In genomic region chr10:124476043-124476725, GRCh38 we compare ENCODE assay signal across 23 cellular contexts. TPM values are rescaled to one million over a fixed set of nuclear protein-coding genes. Genes with fewer than 3 reads are reported as not detected.
"Had no signal": no experiment of that assay in that cellular context is flagged by ENCODE, and none has a peak within 500 bp of the region (broad histone marks: within the 10 kb centered on the region; RNA-seq: fewer than 3 reads in every experiment).

No MANE protein-coding gene starts in this region.

- H3K27me3 Mint-ChIP-seq: activated naive CD8-positive, alpha-beta T cell treated with anti-CD3 and anti-CD28 coated beads, Interleukin-2, amount 50 U/mL, for 24 hours; activated T-helper 17 cell treated with anti-CD3 and anti-CD28 coated beads, Interleukin-2, amount 50 U/mL, for 72 hours had no signal

- ATAC-seq: activated naive CD8-positive, alpha-beta T cell treated with anti-CD3 and anti-CD28 coated beads, Interleukin-2, amount 50 U/mL, for 24 hours; activated T-helper 17 cell treated with anti-CD3 and anti-CD28 coated beads, Interleukin-2, amount 50 U/mL, for 72 hours; left ventricle myocardium superior; psoas muscle had no signal

- FAIRE-seq: islet of Langerhans had no signal

- H3K36me3 ChIP-seq: breast epithelium, heart right ventricle, sigmoid colon, tibial artery had no signal

- H3K4me3 ChIP-seq: breast epithelium, heart right ventricle, psoas muscle, sigmoid colon, tibial artery had no signal

- H3K9me3 ChIP-seq: breast epithelium, heart right ventricle, psoas muscle, sigmoid colon, tibial artery had no signal

- H3K27ac ChIP-seq: breast epithelium, heart right ventricle, psoas muscle, sigmoid colon, tibial artery had no signal

- H3K9me3 Mint-ChIP-seq: activated naive CD4-positive, alpha-beta T cell treated with anti-CD3 and anti-CD28 coated beads for 36 hours; activated naive CD8-positive, alpha-beta T cell treated with anti-CD3 and anti-CD28 coated beads, Interleukin-2, amount 50 U/mL, for 24 hours; activated T-helper 17 cell treated with anti-CD3 and anti-CD28 coated beads, Interleukin-2, amount 50 U/mL, for 72 hours; nephron progenitor cell had no signal

- H3K27me3 ChIP-seq: breast epithelium, heart right ventricle, sigmoid colon, tibial artery had no signal

- H3K4me1 Mint-ChIP-seq: activated T-helper 17 cell treated with anti-CD3 and anti-CD28 coated beads, Interleukin-2, amount 50 U/mL, for 72 hours had no signal

- DNase-seq: activated CD4-positive, alpha-beta T cell treated with anti-CD3 and anti-CD28 coated beads for 1 hour; activated CD4-positive, alpha-beta T cell treated with anti-CD3 and anti-CD28 coated beads, Interleukin-2, amount 50 U/mL, for 4 hours; activated naive CD4-positive, alpha-beta T cell treated with anti-CD3 and anti-CD28 coated beads for 36 hours; activated naive CD8-positive, alpha-beta T cell treated with anti-CD3 and anti-CD28 coated beads, Interleukin-2, amount 50 U/mL, for 24 hours; aorta; cerebellar nuclear complex; effector memory CD4-positive, alpha-beta T cell; foreskin melanocyte; heart right ventricle; left ventricle myocardium superior; mesendoderm; nephron progenitor cell; psoas muscle; sigmoid colon; stimulated activated CD4-positive, alpha-beta T cell treated with anti-CD3 and anti-CD28 coated beads, Interleukin-1b, Interleukin-23, amount 100 ng/mL, for 48 hours; T-helper 1 cell; T1000; tibial artery had no signal

- H3K27ac Mint-ChIP-seq: activated naive CD4-positive, alpha-beta T cell treated with anti-CD3 and anti-CD28 coated beads for 36 hours; activated naive CD8-positive, alpha-beta T cell treated with anti-CD3 and anti-CD28 coated beads, Interleukin-2, amount 50 U/mL, for 24 hours; activated T-helper 17 cell treated with anti-CD3 and anti-CD28 coated beads, Interleukin-2, amount 50 U/mL, for 72 hours; nephron progenitor cell had no signal

- H3K4me1 ChIP-seq: breast epithelium, psoas muscle, tibial artery had no signal

- H3K4me3 Mint-ChIP-seq: activated naive CD4-positive, alpha-beta T cell treated with anti-CD3 and anti-CD28 coated beads for 36 hours; activated naive CD8-positive, alpha-beta T cell treated with anti-CD3 and anti-CD28 coated beads, Interleukin-2, amount 50 U/mL, for 24 hours; activated T-helper 17 cell treated with anti-CD3 and anti-CD28 coated beads, Interleukin-2, amount 50 U/mL, for 72 hours; nephron progenitor cell had no signal

RNA-seq across cellular contexts. Expression of gene NKX1-2, which starts 26.3 kb away (rescaled TPM):
- total RNA-seq: activated naive CD4-positive, alpha-beta T cell treated with anti-CD3 and anti-CD28 coated beads for 36 hours; activated T-helper 17 cell treated with anti-CD3 and anti-CD28 coated beads, Interleukin-2, amount 50 U/mL, for 72 hours; aorta; fibroblast of lung; heart right ventricle; left ventricle myocardium superior; osteoblast; psoas muscle; sigmoid colon had no signal
- polyA plus RNA-seq: aorta, fibroblast of lung, heart right ventricle, psoas muscle, sigmoid colon had no signal
